In genomic region chr16:81551141-81551808, GRCh38 we compare ENCODE assay signal across 8 cellular contexts.
DNase-seq lines count a peak whose midpoint lies in the region; ATAC-seq, FAIRE-seq and TF ChIP-seq lines count a peak whose summit lies in the region.

No MANE protein-coding gene starts in this region.

- no peak for TF ChIP-seq CTCF in left lung (IDR thresholded peaks at IDR 0.05)

- DNase-seq in AML-193 (lab: John Stamatoyannopoulos, UW) (peak; percentile 28 to 44), H54 (ENCODE audit: insufficient read length, low spot score) (peak; percentile 62), left lung (no peak), SJCRH30 (no peak)
- peak in 1 of 2 donors; percentile 10 for DNase-seq in activated T-cell treated with anti-CD3 and anti-CD28 coated beads, Interleukin-2, amount 50 U/mL, for 72 hours

- no peaks in the 10 kb centered on the region for H3K27me3 Mint-ChIP-seq in activated T-cell treated with anti-CD3 and anti-CD28 coated beads, Interleukin-2, amount 50 U/mL, for 72 hours (ENCODE audit: low read depth)

- H3K4me1 Mint-ChIP-seq in activated T-cell treated with anti-CD3 and anti-CD28 coated beads, Interleukin-2, amount 50 U/mL, for 72 hours (ENCODE audit: low read depth) = peaks cover 43% of the 10 kb centered on the region

- H3K27ac Mint-ChIP-seq in activated T-cell treated with anti-CD3 and anti-CD28 coated beads, Interleukin-2, amount 50 U/mL, for 72 hours = peak overlapping the region; percentile 55

- H3K27me3 ChIP-seq in left lung (no peaks in the 10 kb centered on the region), SJCRH30 (no peaks in the 10 kb centered on the region)

- peaks cover 0 to 2% of the 10 kb centered on the region in 2 donors for H3K36me3 Mint-ChIP-seq in activated T-cell treated with anti-CD3 and anti-CD28 coated beads, Interleukin-2, amount 50 U/mL, for 72 hours (ENCODE audit: insufficient read depth in 2 of 2)

- peak; percentile 71 to 83 for ATAC-seq in activated T-cell treated with anti-CD3 and anti-CD28 coated beads, Interleukin-2, amount 50 U/mL, for 72 hours (replicated peaks in 1 of 2)
- peak; percentile 54 for ATAC-seq in left lung
- no peak for ATAC-seq in GM19397 (IDR thresholded peaks at IDR 0.05; ENCODE audit: unreplicated experiment)
- ATAC-seq in HG02642 (IDR thresholded peaks at IDR 0.05; ENCODE audit: poor library complexity, unreplicated experiment) = no peak
- no peak for ATAC-seq in GM21515 (IDR thresholded peaks at IDR 0.05; ENCODE audit: unreplicated experiment)

- H3K36me3 ChIP-seq in left lung = no peaks in the 10 kb centered on the region
- no peaks in the 10 kb centered on the region for H3K36me3 ChIP-seq in SJCRH30

- H3K9me3 ChIP-seq in left lung = no peaks in the 10 kb centered on the region
- no peaks in the 10 kb centered on the region for H3K9me3 ChIP-seq in SJCRH30 (replicated peaks)

- peaks cover 15 to 87% of the 10 kb centered on the region in 2 donors for H3K4me1 ChIP-seq in left lung
- H3K4me1 ChIP-seq in SJCRH30 = no peaks in the 10 kb centered on the region

- intact Hi-C loops in left lung (cut with DNase I) = no loop called here

- no peaks in the 10 kb centered on the region for H3K9me3 Mint-ChIP-seq in activated T-cell treated with anti-CD3 and anti-CD28 coated beads, Interleukin-2, amount 50 U/mL, for 72 hours

- H3K4me3 ChIP-seq in left lung (no peak overlapping the region), SJCRH30 (no peak overlapping the region)

- no peak for TF ChIP-seq POLR2A in H54 (IDR thresholded peaks at IDR 0.05; ENCODE audit: low read depth, low read length)

- H3K27ac ChIP-seq in left lung (peak overlapping the region in 1 of 2 donors; percentile 51), SJCRH30 (no peak overlapping the region)

- FAIRE-seq in H54 (lab: Jason Lieb, UNC) = no peak

- peak overlapping the region; percentile 14 to 31 for H3K4me3 Mint-ChIP-seq in activated T-cell treated with anti-CD3 and anti-CD28 coated beads, Interleukin-2, amount 50 U/mL, for 72 hours

Comparison
In these comparisons a context has a peak if more than half of its experiments do, and no peak if none do; other contexts are left out.
1. DNase-seq: peak in AML-193 (2 of 2) and H54 (single experiment); none in left lung (0 of 2) and SJCRH30 (0 of 2).
2. ATAC-seq: peak in activated T-cell treated with anti-CD3 and anti-CD28 coated beads, Interleukin-2, amount 50 U/mL, for 72 hours (2 of 2) and left lung (single experiment); none in GM19397 (single experiment), HG02642 (single experiment) and GM21515 (single experiment).